8 cellular contexts compared by ENCODE assay signal in genomic region chr12:97148941-97149559, GRCh38.
A peak's percentile ranks its signal among the peaks of the same experiment; 100 is the strongest.
DNase-seq lines count a peak whose midpoint lies in the region; ATAC-seq and TF ChIP-seq lines count a peak whose summit lies in the region.

No MANE protein-coding gene starts in this region.

- 40% methylated on average over 1 of the region's 9 CpGs; no CpG with 5 or more reads in 1 of the 2 experiments for WGBS in IMR-90 (ENCODE audit: extremely low coverage in 2 of 2, insufficient read length in 1 of 2), 2 experiments

- H3K9ac ChIP-seq in IMR-90 (ENCODE audit: low read depth, low read length) (no peak overlapping the region), adipocyte (ENCODE audit: low read length) (no peak overlapping the region)

- no peak for TF ChIP-seq POLR2A in IMR-90 (IDR thresholded peaks at IDR 0.05; ENCODE audit: low read depth, low read length)

- H3K27ac ChIP-seq in IMR-90 (ENCODE audit: insufficient read depth, low read length): no peak overlapping the region
- H3K27ac ChIP-seq in SJCRH30: no peak overlapping the region

- H2BK120ac ChIP-seq in IMR-90 (ENCODE audit: low read depth, low read length): no peak overlapping the region

- H2AK5ac ChIP-seq in IMR-90 (ENCODE audit: low read depth, low read length): no peak overlapping the region

- TF ChIP-seq RAD21 in IMR-90 (IDR thresholded peaks at IDR 0.05; ENCODE audit: low read length): peak; percentile 39

- no peak overlapping the region for H4K8ac ChIP-seq in IMR-90 (ENCODE audit: low read depth in 2 of 2, low read length in 2 of 2)

- 0 out of 2 replicates have a peak, but pooled peaks cover 1% of the 10 kb centered on the region for H3K27me3 ChIP-seq in GM06990 (replicated peaks; ENCODE audit: control insufficient read depth, insufficient read depth, low read length)
- no peaks in the 10 kb centered on the region for H3K27me3 ChIP-seq in IMR-90 (ENCODE audit: control insufficient read depth, insufficient read depth, low read length)
- no peaks in the 10 kb centered on the region for H3K27me3 ChIP-seq in SJCRH30
- peaks cover 7% of the 10 kb centered on the region for H3K27me3 ChIP-seq in adipocyte (replicated peaks; ENCODE audit: control insufficient read depth, insufficient read depth, low read length)

- in situ Hi-C loops in IMR-90 (cut with MboI; ENCODE audit: low sequenced_read_pairs): no loop called here

- no peaks in the 10 kb centered on the region; the same call in 1 of the 2 replicates for H3K9me3 ChIP-seq in IMR-90 (ENCODE audit: control insufficient read depth, insufficient read depth, low read length)
- H3K9me3 ChIP-seq in SJCRH30 (replicated peaks): no peaks in the 10 kb centered on the region
- H3K9me3 ChIP-seq in adipocyte (ENCODE audit: control insufficient read depth, low read length): no peaks in the 10 kb centered on the region

- no peak overlapping the region for H3K14ac ChIP-seq in IMR-90 (replicated peaks; ENCODE audit: low read depth, low read length)

- peak; percentile 92 for TF ChIP-seq CTCF in GM06990 (IDR thresholded peaks at IDR 0.05; ENCODE audit: insufficient read depth, low read length, poor library complexity, severe bottlenecking)
- peak; percentile 49 for TF ChIP-seq CTCF in IMR-90 (conservative IDR thresholded peaks at IDR 0.05; ENCODE audit: low read depth, low read length)

- no peak overlapping the region for H4K91ac ChIP-seq in IMR-90 (ENCODE audit: insufficient read depth, low read depth, low read length)

- ATAC-seq in GM21737 (IDR thresholded peaks at IDR 0.05; ENCODE audit: unreplicated experiment): peak; percentile 94
- no peak for ATAC-seq in IMR-90 (ENCODE audit: low read depth)

- H3K36me3 ChIP-seq in GM06990 (ENCODE audit: control insufficient read depth, insufficient read depth, low read length) (no peaks in the 10 kb centered on the region), IMR-90 (ENCODE audit: control insufficient read depth, insufficient read depth, low read length) (no peaks in the 10 kb centered on the region), SJCRH30 (no peaks in the 10 kb centered on the region), adipocyte (ENCODE audit: control insufficient read depth, insufficient read depth, low read length, severe bottlenecking) (no peaks in the 10 kb centered on the region)

- no peak overlapping the region for H3K4me2 ChIP-seq in IMR-90 (ENCODE audit: low read depth, low read length)

- H3K23ac ChIP-seq in IMR-90 (ENCODE audit: low read depth, low read length): no peak overlapping the region

- dilution Hi-C loops in IMR-90 (cut with HindIII; ENCODE audit: low sequenced_read_pairs, unreplicated experiment): no loop called here

- no TSS peak for BruUV-seq in IMR-90 (replicated peaks; lab: Mats Ljungman, UMichigan)

- H3K4me1 ChIP-seq in IMR-90 (ENCODE audit: control insufficient read depth, insufficient read depth, low read length) (no peaks in the 10 kb centered on the region), SJCRH30 (no peaks in the 10 kb centered on the region), adipocyte (ENCODE audit: control insufficient read depth, insufficient read depth, low read length) (no peaks in the 10 kb centered on the region)

- CTCF ChIA-PET in IMR-90 (lab: Yijun Ruan, JAX): no interaction called here

- no peak overlapping the region for H2BK15ac ChIP-seq in IMR-90 (ENCODE audit: low read depth, low read length)

- H3K79me1 ChIP-seq in IMR-90 (ENCODE audit: low read depth in 1 of 2, low read length in 2 of 2): no peaks in the 10 kb centered on the region

- no peaks in the 10 kb centered on the region for H4K20me1 ChIP-seq in IMR-90 (ENCODE audit: insufficient read depth, low read length)

- H2AFZ ChIP-seq in IMR-90 (replicated peaks; ENCODE audit: low read length, poor library complexity): no peak overlapping the region

- H3K4me3 ChIP-seq in GM06990 (replicated peaks; ENCODE audit: low read depth, low read length): no peak overlapping the region
- H3K4me3 ChIP-seq in IMR-90 (ENCODE audit: insufficient read depth, low read depth, low read length): no peak overlapping the region
- H3K4me3 ChIP-seq in SJCRH30: no peak overlapping the region
- no peak overlapping the region for H3K4me3 ChIP-seq in adipocyte (ENCODE audit: low read length)

- POLR2A ChIA-PET in IMR-90 (lab: Charles Lee; ENCODE audit: unreplicated experiment): no interaction called here

- no peak overlapping the region for H3K18ac ChIP-seq in IMR-90 (ENCODE audit: low read depth, low read length)

- no peaks in the 10 kb centered on the region for H3K9me1 ChIP-seq in IMR-90 (ENCODE audit: insufficient read depth, low read length)

- no peak overlapping the region for H2AK9ac ChIP-seq in IMR-90 (replicated peaks; ENCODE audit: low read depth, low read length, poor library complexity)

- H4K5ac ChIP-seq in IMR-90 (ENCODE audit: low read depth, low read length): no peak overlapping the region

- no peak overlapping the region for H3K4ac ChIP-seq in IMR-90 (ENCODE audit: low read depth, low read length)

- intact Hi-C loops in IMR-90 (cut with micrococcal nuclease): no loop called here

- DNase-seq in GM06990 (ENCODE audit: extremely low read depth, insufficient read length) (peak; percentile 50), IMR-90 (peak; percentile 4), SJCRH30 (peak; percentile 58 to 72), adipocyte (ENCODE audit: low read depth) (peak; percentile 1), iPS-NIHi11 (ENCODE audit: low spot score) (peak; percentile 75), activated gamma-delta T cell (lab: John Stamatoyannopoulos, UW) (no peak)
- peak; percentile 6 for DNase-seq in stimulated activated CD4-positive, alpha-beta T cell treated with anti-CD3 and anti-CD28 coated beads, Interleukin-2, amount 100 ng/mL, for 4 hours (ENCODE audit: low read depth)

- H2BK20ac ChIP-seq in IMR-90 (ENCODE audit: low read depth, low read length): no peak overlapping the region

- H3K56ac ChIP-seq in IMR-90 (ENCODE audit: extremely low read depth, insufficient read depth, low read length): no peak overlapping the region

- no peak overlapping the region for H2BK5ac ChIP-seq in IMR-90 (ENCODE audit: low read depth, low read length, poor library complexity, severe bottlenecking)

TF ChIP-seq in IMR-90, 13 proteins besides CTCF, POLR2A, EP300 and RAD21:
- TF ChIP-seq FOS (IDR thresholded peaks at IDR 0.05; ENCODE audit: low read depth, low read length): no peak
- TF ChIP-seq SMC3 (IDR thresholded peaks at IDR 0.05; ENCODE audit: low read depth, low read length): peak; percentile 23; the same call in 1 of the 2 replicates
- TF ChIP-seq RCOR1 (IDR thresholded peaks at IDR 0.05; ENCODE audit: insufficient replicate concordance, low read length): no peak
- no peak for TF ChIP-seq MXI1 (IDR thresholded peaks at IDR 0.05; ENCODE audit: borderline replicate concordance, low read depth, low read length)
- TF ChIP-seq USF2 (IDR thresholded peaks at IDR 0.05; ENCODE audit: low read depth, low read length): no peak
- no peak for TF ChIP-seq MAZ (IDR thresholded peaks at IDR 0.05; ENCODE audit: borderline replicate concordance, low read depth, low read length)
- no peak for TF ChIP-seq MAFK (IDR thresholded peaks at IDR 0.05; ENCODE audit: low read depth, low read length)
- TF ChIP-seq RFX5 (IDR thresholded peaks at IDR 0.05; ENCODE audit: low read depth, low read length): no peak
TF ChIP-seq in IMR-90: peak in this region for 1.
